Comparison of ENCODE assay signal across 8 cellular contexts in the genomic region with DNA sequence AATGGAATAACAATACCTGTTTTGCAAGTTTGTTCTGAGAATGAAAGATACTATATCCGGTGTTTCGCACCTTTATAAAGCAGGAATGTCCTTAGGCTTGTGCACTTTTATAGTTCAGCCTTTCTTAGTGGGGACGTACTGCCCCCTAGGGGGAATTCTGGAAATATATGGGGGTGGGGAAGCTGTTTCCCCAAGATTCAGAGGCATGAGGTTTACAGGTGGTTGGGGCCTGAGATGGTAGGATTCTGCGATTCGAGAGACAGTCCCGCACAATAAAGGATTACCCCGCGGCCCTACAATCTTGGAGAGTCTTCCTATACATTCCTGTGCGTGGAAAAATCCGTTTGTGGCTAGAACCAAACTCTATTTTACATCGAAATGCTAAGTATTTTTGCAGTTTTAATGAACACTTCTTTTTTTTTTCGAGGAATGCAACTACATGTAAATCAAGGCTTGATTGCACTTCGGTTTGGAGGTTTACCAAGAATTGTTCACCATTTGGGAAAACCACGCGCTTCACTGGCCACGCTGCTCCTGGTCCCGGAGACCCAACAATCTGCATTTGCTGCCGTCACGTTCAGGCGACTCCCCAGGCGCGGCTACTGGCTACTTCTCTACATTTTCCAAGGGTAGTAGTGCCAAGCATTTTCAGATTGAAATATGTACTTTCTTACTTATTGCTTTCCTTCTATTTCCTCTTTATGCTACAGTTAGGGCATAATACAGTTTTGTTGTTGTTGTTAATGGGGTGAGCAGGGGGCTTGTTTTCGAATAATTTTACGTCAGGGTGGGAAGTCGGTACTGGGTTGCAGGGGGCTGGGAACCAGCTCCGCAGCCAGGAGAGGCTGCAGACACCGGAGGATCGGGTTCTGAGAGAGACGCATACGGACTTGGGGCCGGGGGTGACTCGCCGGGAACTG. TPM values are rescaled to one million over a fixed set of nuclear protein-coding genes. Genes with fewer than 3 reads are reported as not detected.
DNase-seq lines count a peak whose midpoint lies in the region; ATAC-seq, FAIRE-seq and TF ChIP-seq lines count a peak whose summit lies in the region.

No MANE protein-coding gene starts in this region.

- 0 to 2% methylated on average over 33 of the region's 33 CpGs for WGBS in lower leg skin, 2 donors

- peak overlapping the region; percentile 30 for H3K4me3 ChIP-seq in lower leg skin (ENCODE audit: low read depth, poor library complexity, severe bottlenecking)

- peak; percentile 58 for ATAC-seq in HG03135 (IDR thresholded peaks at IDR 0.05; ENCODE audit: unreplicated experiment)

- TF ChIP-seq POLR2A in GM12892 (IDR thresholded peaks at IDR 0.05; ENCODE audit: low read depth, low read length) (no peak), lower leg skin (IDR thresholded peaks at IDR 0.05) (no peak)

- DNase-seq in GM12892 (ENCODE audit: insufficient read length) (peak; percentile 34), NCI-H510A treated with DMSO at 0.1 percent for 48 hours (lab: John Stamatoyannopoulos, UW) (peak; percentile 69), ecto neural progenitor cell (ENCODE audit: low spot score) (peak; percentile 68), lower leg skin (ENCODE audit: low spot score in 2 of 2) (peak in 1 of 2 donors; percentile 48)
- peak; percentile 65 for DNase-seq in activated CD4-positive, alpha-beta T cell treated with anti-CD3 and anti-CD28 coated beads for 48 hours
- peak; percentile 27 to 42 for DNase-seq in stimulated activated CD4-positive, alpha-beta T cell treated with anti-CD3 and anti-CD28 coated beads, Interleukin-4, amount 100 ng/mL, for 4 hours

- intact Hi-C loops in lower leg skin (cut with DNase I; ENCODE audit: low total_unique reads): loop anchor here (5.0 kb wide), 1 partner anchor 131 kb away; no protein-coding TSS in a partner anchor

- H3K27ac ChIP-seq in 22Rv1: 0 out of 2 replicates have a peak overlapping the region, but pooled peaks have one; percentile 22

- TF ChIP-seq CTCF in 22Rv1 (IDR thresholded peaks at IDR 0.05) (peak; percentile 84), lower leg skin (IDR thresholded peaks at IDR 0.05) (no peak)

- FAIRE-seq in GM12892 (lab: Jason Lieb, UNC): peak; percentile 89

RNA-seq across cellular contexts. Expression of gene NEK5, which starts 0.8 kb away (rescaled TPM):
- 0.30 TPM for polyA plus RNA-seq in GM12892 (2012; ENCODE audit: missing spikeins)
- total RNA-seq in lower leg skin: under 1 TPM in 2 of 4 donors, not detected in 2; 0.15 to 0.16 TPM

RNA-seq across cellular contexts. Expression of gene NEK3, which starts 31.4 kb away (rescaled TPM):
- polyA plus RNA-seq in GM12892 (2012; ENCODE audit: missing spikeins): 2.9 TPM
- 10 to 100 TPM in 2 of 4 donors, 1 to 10 TPM in 2; 8.5 to 16.6 (median 9.9) TPM for total RNA-seq in lower leg skin
